33 cellular contexts compared by ENCODE assay signal in the genomic region with DNA sequence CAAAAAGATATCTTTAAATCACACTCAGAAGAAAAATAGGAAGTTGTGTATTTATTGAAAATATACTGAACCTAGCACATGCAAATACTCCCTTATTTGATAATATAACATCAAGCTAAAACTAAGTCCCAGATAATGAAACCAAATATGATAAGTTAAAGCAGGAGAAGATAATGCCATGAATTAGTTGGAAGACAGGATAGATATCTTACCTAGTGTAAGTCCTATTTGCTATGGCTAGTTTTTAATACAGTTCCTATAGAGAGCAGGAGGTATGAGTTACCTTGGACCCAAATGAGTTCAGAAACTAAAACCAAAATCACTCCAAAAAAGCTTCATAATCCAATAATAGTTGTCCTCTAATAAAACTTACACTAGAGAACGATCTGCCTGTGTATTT.
"Had no signal": no experiment of that assay in that cellular context is flagged by ENCODE, and none has a peak within 500 bp of the region (broad histone marks: within the 10 kb centered on the region; RNA-seq: fewer than 3 reads in every experiment).

No MANE protein-coding gene starts in this region.

- DNase-seq: activated effector memory CD4-positive, alpha-beta T cell treated with anti-CD3 and anti-CD28 coated beads, Interleukin-2, amount 50 U/mL, for 16 hours; activated effector memory CD4-positive, alpha-beta T cell treated with Interleukin-2 at 50 U/mL for 16 hours; activated gamma-delta T cell; activated gamma-delta T cell treated with Interleukin-2 at 50 U/mL for 16 hours; activated naive CD4-positive, alpha-beta T cell; activated naive CD4-positive, alpha-beta T cell treated with anti-CD3 and anti-CD28 coated beads for 36 hours; activated naive CD4-positive, alpha-beta T cell treated with anti-CD3 and anti-CD28 coated beads, Interleukin-2, amount 10 ng/mL, durations not matched to agents 7 days and 5 days; activated naive CD4-positive, alpha-beta T cell treated with anti-CD3 and anti-CD28 coated beads, Interleukin-2, amount 50 U/mL, for 16 hours; activated naive CD4-positive, alpha-beta T cell treated with Interleukin-2 at 50 U/mL for 16 hours; activated naive CD8-positive, alpha-beta T cell treated with anti-CD3 and anti-CD28 coated beads for 36 hours; activated naive CD8-positive, alpha-beta T cell treated with anti-CD3 and anti-CD28 coated beads, Interleukin-2, amount 10 ng/mL, durations not matched to agents 7 days and 5 days; activated naive CD8-positive, alpha-beta T cell treated with anti-CD3 and anti-CD28 coated beads, Interleukin-2, amount 50 U/mL, for 24 hours; activated T-cell treated with anti-CD3 and anti-CD28 coated beads, Interleukin-2, amount 50 U/mL, for 1 hour; activated T-cell treated with anti-CD3 and anti-CD28 coated beads, Interleukin-2, amount 50 U/mL, for 24 hours; activated T-cell treated with anti-CD3 and anti-CD28 coated beads, Interleukin-2, amount 50 U/mL, for 4 hours; activated T-cell treated with anti-CD3 and anti-CD28 coated beads, Interleukin-2, amount 50 U/mL, for 48 hours; activated T-cell treated with anti-CD3 and anti-CD28 coated beads, Interleukin-2, amount 50 U/mL, for 72 hours; adrenal gland; amniotic stem cell; amygdala; anterior cingulate cortex; aorta; body of pancreas; caudate nucleus; central memory CD4-positive, alpha-beta T cell; cerebellar nuclear complex had no signal

- H3K27me3 ChIP-seq: adrenal gland, ascending aorta, body of pancreas, breast epithelium, cardiac muscle cell had no signal

- H3K4me3 ChIP-seq: adrenal gland, ascending aorta, body of pancreas, breast epithelium, cardiac muscle cell had no signal

- H3K4me1 ChIP-seq: adrenal gland, ascending aorta, body of pancreas, breast epithelium had no signal

- H3K36me3 ChIP-seq: adrenal gland, ascending aorta, breast epithelium, cardiac muscle cell had no signal

- H3K9me3 ChIP-seq: adrenal gland, ascending aorta, body of pancreas, breast epithelium had no signal

- ATAC-seq: activated naive CD4-positive, alpha-beta T cell treated with anti-CD3 and anti-CD28 coated beads, Interleukin-2, amount 50 U/mL, for 72 hours; activated naive CD8-positive, alpha-beta T cell treated with anti-CD3 and anti-CD28 coated beads, Interleukin-2, amount 50 U/mL, for 24 hours; activated T-cell treated with anti-CD3 and anti-CD28 coated beads, Interleukin-2, amount 50 U/mL, for 4 hours; activated T-cell treated with anti-CD3 and anti-CD28 coated beads, Interleukin-2, amount 50 U/mL, for 72 hours; activated T-helper 17 cell treated with anti-CD3 and anti-CD28 coated beads, Interleukin-2, amount 50 U/mL, for 72 hours; body of pancreas had no signal

- FAIRE-seq: astrocyte, bronchial epithelial cell had no signal

- H3K27ac ChIP-seq: adrenal gland, ascending aorta, body of pancreas, breast epithelium, cardiac muscle cell had no signal
